Comparison of ENCODE assay signal across 22 cellular contexts in the genomic region with DNA sequence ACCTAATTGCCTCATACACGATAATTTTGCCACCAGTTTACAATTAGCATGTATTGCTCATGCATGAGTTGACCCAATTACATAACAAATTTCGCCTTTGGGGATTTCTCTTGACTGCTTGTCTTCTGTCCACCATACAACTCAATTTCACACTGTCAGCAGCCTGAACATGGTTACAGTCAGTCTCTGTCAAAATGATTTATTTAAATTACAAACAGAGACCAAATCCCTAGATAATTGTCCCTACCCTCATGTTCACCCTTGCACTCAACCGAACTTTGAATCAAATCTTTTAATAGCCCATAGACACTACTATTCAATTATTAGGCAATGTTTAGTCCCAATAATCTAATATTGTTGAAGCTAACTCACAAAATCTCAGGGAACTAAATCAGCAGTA. TPM values are rescaled to one million over a fixed set of nuclear protein-coding genes. Genes with fewer than 3 reads are reported as not detected.
A peak's percentile ranks its signal among the peaks of the same experiment; 100 is the strongest.
DNase-seq lines count a peak whose midpoint lies in the region; ATAC-seq, FAIRE-seq and TF ChIP-seq lines count a peak whose summit lies in the region.
"Had no signal": no experiment of that assay in that cellular context is flagged by ENCODE, and none has a peak within 500 bp of the region (broad histone marks: within the 10 kb centered on the region; RNA-seq: fewer than 3 reads in every experiment).

No MANE protein-coding gene starts in this region.

- no peak overlapping the region for H3K4me3 ChIP-seq in K562
- H3K4me3 ChIP-seq in MM.1S (ENCODE audit: low read length): no peak overlapping the region
- no peak overlapping the region for H3K4me3 ChIP-seq in pancreas
- H3K4me3 ChIP-seq: cardiac muscle cell, tibial artery had no signal

- FAIRE-seq in K562 (lab: Jason Lieb, UNC): no peak
- peak; percentile 87 for FAIRE-seq in islet of Langerhans (lab: Jason Lieb, UNC)
- no peak for FAIRE-seq in pancreas (lab: Jason Lieb, UNC)
- FAIRE-seq: keratinocyte had no signal

- in situ Hi-C loops in K562 (cut with MboI): no loop called here

- no peaks in the 10 kb centered on the region for H4K20me1 ChIP-seq in K562 (replicated peaks; ENCODE audit: control insufficient read depth, insufficient read depth, low read length)
- no peaks in the 10 kb centered on the region for H4K20me1 ChIP-seq in MM.1S (ENCODE audit: insufficient read depth, low read length)

- no peaks in the 10 kb centered on the region for H3K27me3 ChIP-seq in K562 (ENCODE audit: control insufficient read depth in 2 of 2, insufficient read depth in 2 of 2, low read length in 2 of 2)
- no peaks in the 10 kb centered on the region for H3K27me3 ChIP-seq in MM.1S (replicated peaks; ENCODE audit: insufficient read depth, low read length)
- no peaks in the 10 kb centered on the region for H3K27me3 ChIP-seq in pancreas
- H3K27me3 ChIP-seq: cardiac muscle cell, tibial artery had no signal

- no peaks in the 10 kb centered on the region for H3K9me1 ChIP-seq in K562 (ENCODE audit: control insufficient read depth, insufficient read depth, low read length)

- POLR2A ChIA-PET in K562 (lab: Yijun Ruan, JAX): interaction anchor here (1.1 kb wide), 1 partner anchor 53 kb away, joined by 3 read pairs; no protein-coding TSS in a partner anchor

- DNase-seq in NCI-H1436 (lab: John Stamatoyannopoulos, UW): peak; percentile 3
- no peak for DNase-seq in NCI-H1436 treated with DMSO at 0.1 percent for 48 hours (lab: John Stamatoyannopoulos, UW)
- DNase-seq in NCI-H1417 treated with DMSO at 0.1 percent for 48 hours (lab: John Stamatoyannopoulos, UW): peak; percentile 31
- DNase-seq in K562 (ENCODE audit: extremely low read depth in 1 of 4, low spot score in 3 of 4): no peak
- DNase-seq in NCI-H748 (lab: John Stamatoyannopoulos, UW; ENCODE audit: unreplicated experiment): no peak
- DNase-seq in MM.1S: no peak
- no peak for DNase-seq in pancreas
- DNase-seq: 8988T; activated CD4-positive, alpha-beta T cell treated with anti-CD3 and anti-CD28 coated beads for 1 hour; activated CD8-positive, alpha-beta T cell treated with anti-CD3 and anti-CD28 coated beads for 36 hours; CD4-positive, alpha-beta memory T cell; EL; GOT3; natural killer cell; NCI-H1105; NCI-H446; NK-92 treated with Interleukin-12 subunit alpha and Interleukin-12 subunit beta, amount 100 ng/mL, for 24 hours; tibial artery had no signal

- no peaks in the 10 kb centered on the region for H3K9me3 ChIP-seq in K562 (replicated peaks; ENCODE audit: control insufficient read depth, insufficient read depth, low read depth, low read length)
- no peaks in the 10 kb centered on the region for H3K9me3 ChIP-seq in MM.1S (replicated peaks; ENCODE audit: insufficient read depth, low read length)
- H3K9me3 ChIP-seq in pancreas: no peaks in the 10 kb centered on the region
- H3K9me3 ChIP-seq: tibial artery had no signal

- H3K4me1 ChIP-seq in K562 (replicated peaks in 1 of 2; ENCODE audit: control insufficient read depth in 2 of 2, insufficient read depth in 2 of 2, low read length in 2 of 2) (peaks cover 0 to 10% of the 10 kb centered on the region in 2 experiments; a peak in 2 of 5 replicates), MM.1S (ENCODE audit: low read length) (no peaks in the 10 kb centered on the region; the same call in 1 of the 2 replicates), pancreas (no peaks in the 10 kb centered on the region)
- H3K4me1 ChIP-seq: tibial artery had no signal

- no peak for TF ChIP-seq POLR2A in K562 (conservative IDR thresholded peaks at IDR 0.05)

- no peak overlapping the region for H3K27ac ChIP-seq in K562 (ENCODE audit: extremely low read depth, low read depth, low read length)
- H3K27ac ChIP-seq in MM.1S (ENCODE audit: low read length): no peak overlapping the region
- no peak overlapping the region for H3K27ac ChIP-seq in pancreas
- H3K27ac ChIP-seq: tibial artery had no signal

- H3K9ac ChIP-seq in K562 (ENCODE audit: insufficient read depth in 1 of 2, low read depth in 2 of 2, low read length in 2 of 2) (no peak overlapping the region), MM.1S (ENCODE audit: low read length) (no peak overlapping the region)

- H2AFZ ChIP-seq in K562 (ENCODE audit: low read depth, low read length): no peak overlapping the region
- no peak overlapping the region for H2AFZ ChIP-seq in MM.1S (ENCODE audit: low read length)

- no peaks in the 10 kb centered on the region for H3K36me3 ChIP-seq in K562 (ENCODE audit: control insufficient read depth, insufficient read depth, low read length)
- H3K36me3 ChIP-seq in MM.1S (replicated peaks; ENCODE audit: insufficient read depth, low read length): no peaks in the 10 kb centered on the region
- no peaks in the 10 kb centered on the region for H3K36me3 ChIP-seq in pancreas
- H3K36me3 ChIP-seq: cardiac muscle cell, tibial artery had no signal

- no peaks in the 10 kb centered on the region for H3K9me2 ChIP-seq in MM.1S (replicated peaks; ENCODE audit: insufficient read depth, low read length)

- H3K4me2 ChIP-seq in K562 (ENCODE audit: insufficient read depth, low read length) (no peak overlapping the region), MM.1S (ENCODE audit: low read depth, low read length) (no peak overlapping the region)

- no peaks in the 10 kb centered on the region for H3F3A ChIP-seq in MM.1S (ENCODE audit: insufficient read depth, low read length)

- BruUV-seq in K562 (replicated peaks; lab: Mats Ljungman, UMichigan): no TSS peak

- TF ChIP-seq EP300 in K562 (IDR thresholded peaks at IDR 0.05; ENCODE audit: low read length): no peak

- CTCF ChIA-PET in K562 (lab: Yijun Ruan, JAX; ENCODE audit: low intra/inter-chr PET ratio): interaction anchor here (0.5 kb wide), 1 partner anchor 23 kb away, joined by 3 read pairs; no protein-coding TSS in a partner anchor

- TF ChIP-seq RAD21 in K562 (CRISPR knock-in tag; conservative IDR thresholded peaks at IDR 0.05 in 1 of 2, IDR thresholded peaks at IDR 0.05 in 1 of 2): no peak

- TF ChIP-seq CTCF in K562 (IDR thresholded peaks at IDR 0.05 in 2 of 3, conservative IDR thresholded peaks at IDR 0.05 in 1 of 3; ENCODE audit: insufficient read depth in 2 of 3, low read depth in 1 of 3, low read length in 3 of 3) (no peak), MM.1S (IDR thresholded peaks at IDR 0.05; ENCODE audit: low read length) (no peak), pancreas (IDR thresholded peaks at IDR 0.05) (no peak)

- intact Hi-C loops in K562 (cut with micrococcal nuclease): no loop called here
- intact Hi-C loops in pancreas (cut with DNase I): no loop called here

- ATAC-seq in K562 (no peak), pancreas (no peak)
- ATAC-seq: activated CD8-positive, alpha-beta T cell treated with anti-CD3 and anti-CD28 coated beads for 36 hours; activated naive CD4-positive, alpha-beta T cell treated with anti-CD3 and anti-CD28 coated beads, Interleukin-2, amount 50 U/mL, for 72 hours; natural killer cell had no signal

- H3K79me2 ChIP-seq in K562 (ENCODE audit: control insufficient read depth, insufficient read depth, low read length) (no peaks in the 10 kb centered on the region), MM.1S (ENCODE audit: low read length) (no peaks in the 10 kb centered on the region)

- WGBS in K562 (ENCODE audit: insufficient coverage, low coverage, missing lambda C conversion rate): 33% methylated on average over 3 of the region's 3 CpGs
- WGBS in pancreas, 2 donors: 83 to 85% methylated on average over 3 of the region's 3 CpGs

TF ChIP-seq in K562, 482 proteins besides CTCF, POLR2A, EP300 and RAD21 (continues in another document):
- TF ChIP-seq, protein P1, sequence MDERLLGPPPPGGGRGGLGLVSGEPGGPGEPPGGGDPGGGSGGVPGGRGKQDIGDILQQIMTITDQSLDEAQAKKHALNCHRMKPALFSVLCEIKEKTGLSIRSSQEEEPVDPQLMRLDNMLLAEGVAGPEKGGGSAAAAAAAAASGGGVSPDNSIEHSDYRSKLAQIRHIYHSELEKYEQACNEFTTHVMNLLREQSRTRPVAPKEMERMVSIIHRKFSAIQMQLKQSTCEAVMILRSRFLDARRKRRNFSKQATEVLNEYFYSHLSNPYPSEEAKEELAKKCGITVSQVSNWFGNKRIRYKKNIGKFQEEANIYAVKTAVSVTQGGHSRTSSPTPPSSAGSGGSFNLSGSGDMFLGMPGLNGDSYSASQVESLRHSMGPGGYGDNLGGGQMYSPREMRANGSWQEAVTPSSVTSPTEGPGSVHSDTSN (CRISPR knock-in tag; IDR thresholded peaks at IDR 0.05; ENCODE audit: low read depth): no peak
- TF ChIP-seq, protein P1 (tag; conservative IDR thresholded peaks at IDR 0.05; ENCODE audit: low read depth): peak; percentile 56

RNA-seq across cellular contexts. Expression of a gene that starts 59.7 kb away (rescaled TPM):
- 5.5 and 30.8 TPM in 2 replicates for total RNA-seq in K562 (2011; cell fraction: chromatin; rRNA removed; ENCODE audit: low replicate concordance)
- total RNA-seq in K562 (2011; cell fraction: nucleolus; rRNA removed): 2.7 and 8.0 TPM in 2 replicates
- total RNA-seq in K562 (2011; cell fraction: nucleoplasm; rRNA removed): 15.3 and 18.3 TPM in 2 replicates
- total RNA-seq in K562 (2014; rRNA removed): 11.1 and 11.2 TPM in 2 replicates
- 14.6 and 16.5 TPM in 2 replicates for total RNA-seq in K562 (2014; rRNA removed; fragmentation: Illumina TruSeq; extraction: Trizol)
- total RNA-seq in K562 (2015; rRNA removed; fragmentation: Illumina TruSeq; extraction: Trizol): 8.0 and 8.7 TPM in 2 replicates
- total RNA-seq in K562 (2021): 10.0 and 12.5 TPM in 2 replicates
- 0.73 and 0.82 TPM in 2 replicates for polyA plus RNA-seq in K562 (2011; rRNA removed)
- 0.37 and 0.43 TPM in 2 replicates for polyA plus RNA-seq in K562 (2011; cell fraction: cytosol; rRNA removed)
- 1.1 and 1.3 TPM in 2 replicates for polyA plus RNA-seq in K562 (2011; cell fraction: nucleus; rRNA removed)
- 10.3 and 38.0 TPM in 2 replicates for polyA plus RNA-seq in K562 (2012)
- 9.5 and 9.8 TPM in 2 replicates for polyA plus RNA-seq in K562 (2014; fragmentation: Illumina TruSeq; extraction: Trizol)
- 1 to 10 TPM; 2.3 to 3.0 TPM for polyA plus RNA-seq in K562 (2014; fragmentation: Nextera tagmentation; extraction: Ambion mirVana)
- 10.7 and 11.7 TPM in 2 replicates for polyA plus RNA-seq in K562 (2014; rRNA removed)
- 1.9 and 2.8 TPM in 2 replicates for polyA minus RNA-seq in K562 (2011; rRNA and poly(A)+ RNA removed)
- polyA minus RNA-seq in K562 (2011; cell fraction: cytosol; rRNA and poly(A)+ RNA removed): 0.67 and 0.73 TPM in 2 replicates
- 2.2 and 4.2 TPM in 2 replicates for polyA minus RNA-seq in K562 (2011; cell fraction: nucleus; rRNA and poly(A)+ RNA removed)
- total RNA-seq in pancreas: 10 to 100 TPM; 13.9 to 18.7 (median 16.0) TPM
- 1 to 10 TPM; 4.1 to 8.8 TPM for polyA plus RNA-seq in pancreas
- total RNA-seq: CD4-positive, alpha-beta memory T cell had no signal
- polyA plus RNA-seq: CD4-positive, alpha-beta memory T cell had no signal

Comparison
In these comparisons a context has a peak if more than half of its experiments do, and no peak if none do; other contexts are left out.
1. DNase-seq: peak in NCI-H1436 (single experiment) and NCI-H1417 treated with DMSO at 0.1 percent for 48 hours (single experiment); none in NCI-H1436 treated with DMSO at 0.1 percent for 48 hours (single experiment), K562 (0 of 4), NCI-H748 (single experiment), MM.1S (single experiment) and pancreas (0 of 6).